Comparison of ENCODE assay signal across 37 cellular contexts in the genomic region with DNA sequence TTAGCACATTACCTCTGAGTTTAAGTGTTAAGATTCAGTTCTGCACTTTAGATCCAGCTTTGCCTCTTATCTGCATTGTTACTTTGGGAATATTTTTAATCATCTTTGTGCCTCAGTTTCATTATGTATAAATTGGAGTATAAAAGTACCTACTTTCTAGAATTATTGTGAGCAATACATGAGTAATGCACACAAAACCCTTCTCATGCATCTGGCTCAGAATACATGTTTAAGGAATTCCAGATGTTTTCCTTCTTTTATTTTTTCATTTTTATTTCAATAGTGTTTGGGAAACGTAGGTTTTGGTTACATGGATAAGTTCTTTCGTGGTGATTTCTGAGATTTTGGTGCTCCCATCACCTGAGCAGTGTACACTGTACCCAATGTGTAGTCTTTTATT. TPM values are rescaled to one million over a fixed set of nuclear protein-coding genes. Genes with fewer than 3 reads are reported as not detected.
"Had no signal": no experiment of that assay in that cellular context is flagged by ENCODE, and none has a peak within 500 bp of the region (broad histone marks: within the 10 kb centered on the region; RNA-seq: fewer than 3 reads in every experiment).

No MANE protein-coding gene starts in this region.

- H3K4me2 ChIP-seq: hepatocyte had no signal

- DNase-seq: activated CD4-positive, alpha-beta T cell treated with anti-CD3 and anti-CD28 coated beads, Interleukin-2, amount 10 ng/mL, durations not matched to agents 7 days and 5 days; activated CD8-positive, alpha-beta memory T cell treated with anti-CD3 and anti-CD28 coated beads, Interleukin-2, amount 10 ng/mL, durations not matched to agents 7 days and 5 days; activated CD8-positive, alpha-beta T cell treated with anti-CD3 and anti-CD28 coated beads for 36 hours; activated effector memory CD4-positive, alpha-beta T cell treated with anti-CD3 and anti-CD28 coated beads, Interleukin-2, amount 50 U/mL, for 16 hours; activated naive CD4-positive, alpha-beta T cell treated with anti-CD3 and anti-CD28 coated beads, Interleukin-2, amount 10 ng/mL, durations not matched to agents 7 days and 5 days; activated naive CD8-positive, alpha-beta T cell treated with anti-CD3 and anti-CD28 coated beads, Interleukin-2, amount 50 U/mL, for 24 hours; activated T-cell treated with anti-CD3 and anti-CD28 coated beads for 4 hours; anterior cingulate cortex; body of pancreas; dermis blood vessel endothelial cell; effector memory CD4-positive, alpha-beta T cell; glutamatergic neuron; immature natural killer cell; lower lobe of right lung; naive B cell; posterior cingulate gyrus; right lobe of liver; small intestine; stimulated activated CD4-positive, alpha-beta T cell treated with anti-CD3 and anti-CD28 coated beads, Interleukin-15, amount 100 ng/mL, for 24 hours; stomach had no signal

- H3K27ac Mint-ChIP-seq: activated CD4-positive, alpha-beta T cell treated with anti-CD3 and anti-CD28 coated beads, Interleukin-2, amount 10 ng/mL, durations not matched to agents 7 days and 5 days; activated CD8-positive, alpha-beta memory T cell treated with anti-CD3 and anti-CD28 coated beads, Interleukin-2, amount 10 ng/mL, durations not matched to agents 7 days and 5 days; activated CD8-positive, alpha-beta T cell treated with anti-CD3 and anti-CD28 coated beads for 36 hours; activated naive CD4-positive, alpha-beta T cell treated with anti-CD3 and anti-CD28 coated beads, Interleukin-2, amount 10 ng/mL, durations not matched to agents 7 days and 5 days; activated naive CD8-positive, alpha-beta T cell treated with anti-CD3 and anti-CD28 coated beads, Interleukin-2, amount 50 U/mL, for 24 hours; immature natural killer cell; stimulated activated memory B cell treated with anti-CD40 and anti-IgM and Interleukin-4, amounts not matched to agents 10 μg/mL and 1 μg/mL and 100 μg/mL, for 72 hours had no signal

- H3K4me1 ChIP-seq: body of pancreas, lower lobe of right lung, stomach, suprapubic skin, tibial nerve had no signal

- H3K4me3 Mint-ChIP-seq: activated CD4-positive, alpha-beta T cell treated with anti-CD3 and anti-CD28 coated beads, Interleukin-2, amount 10 ng/mL, durations not matched to agents 7 days and 5 days; activated CD8-positive, alpha-beta memory T cell treated with anti-CD3 and anti-CD28 coated beads, Interleukin-2, amount 10 ng/mL, durations not matched to agents 7 days and 5 days; activated CD8-positive, alpha-beta T cell treated with anti-CD3 and anti-CD28 coated beads for 36 hours; activated naive CD4-positive, alpha-beta T cell treated with anti-CD3 and anti-CD28 coated beads, Interleukin-2, amount 10 ng/mL, durations not matched to agents 7 days and 5 days; activated naive CD8-positive, alpha-beta T cell treated with anti-CD3 and anti-CD28 coated beads, Interleukin-2, amount 50 U/mL, for 24 hours; immature natural killer cell; naive B cell; stimulated activated memory B cell treated with anti-CD40 and anti-IgM and Interleukin-4, amounts not matched to agents 10 μg/mL and 1 μg/mL and 100 μg/mL, for 72 hours had no signal

- ATAC-seq: activated CD4-positive, CD25-positive, alpha-beta regulatory T cell treated with anti-CD3 and anti-CD28 coated beads, Interleukin-2, amount 50 U/mL, for 24 hours; activated CD8-positive, alpha-beta memory T cell treated with anti-CD3 and anti-CD28 coated beads, Interleukin-2, amount 10 ng/mL, durations not matched to agents 7 days and 5 days; activated CD8-positive, alpha-beta T cell treated with anti-CD3 and anti-CD28 coated beads for 36 hours; activated naive CD8-positive, alpha-beta T cell treated with anti-CD3 and anti-CD28 coated beads, Interleukin-2, amount 50 U/mL, for 24 hours; body of pancreas; esophagus mucosa; left lobe of liver; lower lobe of right lung; right lobe of liver; stimulated activated memory B cell treated with anti-CD40 and anti-IgM and Interleukin-4, amounts not matched to agents 10 μg/mL and 1 μg/mL and 100 μg/mL, for 72 hours had no signal

- H3K27me3 ChIP-seq: body of pancreas, cardiac muscle cell, hepatocyte, right lobe of liver, stomach, suprapubic skin, tibial nerve had no signal

- H3K36me3 Mint-ChIP-seq: activated CD8-positive, alpha-beta memory T cell treated with anti-CD3 and anti-CD28 coated beads, Interleukin-2, amount 10 ng/mL, durations not matched to agents 7 days and 5 days; activated naive CD4-positive, alpha-beta T cell treated with anti-CD3 and anti-CD28 coated beads, Interleukin-2, amount 10 ng/mL, durations not matched to agents 7 days and 5 days; naive B cell; stimulated activated memory B cell treated with anti-CD40 and anti-IgM and Interleukin-4, amounts not matched to agents 10 μg/mL and 1 μg/mL and 100 μg/mL, for 72 hours had no signal

- H3K4me3 ChIP-seq: body of pancreas, cardiac muscle cell, hepatocyte, lower lobe of right lung, right lobe of liver, stomach, suprapubic skin, tibial nerve had no signal

- H3K27me3 Mint-ChIP-seq: activated CD8-positive, alpha-beta memory T cell treated with anti-CD3 and anti-CD28 coated beads, Interleukin-2, amount 10 ng/mL, durations not matched to agents 7 days and 5 days; activated naive CD4-positive, alpha-beta T cell treated with anti-CD3 and anti-CD28 coated beads, Interleukin-2, amount 10 ng/mL, durations not matched to agents 7 days and 5 days had no signal

- H3K9me3 ChIP-seq: body of pancreas, lower lobe of right lung, right lobe of liver, stomach, suprapubic skin, tibial nerve had no signal

- H3K27ac ChIP-seq: body of pancreas, cardiac muscle cell, hepatocyte, lower lobe of right lung, right lobe of liver, stomach, suprapubic skin, tibial nerve had no signal

- H3K4me1 Mint-ChIP-seq: activated CD4-positive, alpha-beta T cell treated with anti-CD3 and anti-CD28 coated beads, Interleukin-2, amount 10 ng/mL, durations not matched to agents 7 days and 5 days; activated CD8-positive, alpha-beta memory T cell treated with anti-CD3 and anti-CD28 coated beads, Interleukin-2, amount 10 ng/mL, durations not matched to agents 7 days and 5 days; activated naive CD4-positive, alpha-beta T cell treated with anti-CD3 and anti-CD28 coated beads, Interleukin-2, amount 10 ng/mL, durations not matched to agents 7 days and 5 days; activated naive CD8-positive, alpha-beta T cell treated with anti-CD3 and anti-CD28 coated beads, Interleukin-2, amount 50 U/mL, for 24 hours; naive B cell; stimulated activated memory B cell treated with anti-CD40 and anti-IgM and Interleukin-4, amounts not matched to agents 10 μg/mL and 1 μg/mL and 100 μg/mL, for 72 hours had no signal

- H3K79me2 ChIP-seq: hepatocyte had no signal

- H3K36me3 ChIP-seq: cardiac muscle cell, lower lobe of right lung, stomach, suprapubic skin, tibial nerve had no signal

- H2AFZ ChIP-seq: hepatocyte had no signal

- H3K9me3 Mint-ChIP-seq: activated CD4-positive, alpha-beta T cell treated with anti-CD3 and anti-CD28 coated beads, Interleukin-2, amount 10 ng/mL, durations not matched to agents 7 days and 5 days; activated CD8-positive, alpha-beta T cell treated with anti-CD3 and anti-CD28 coated beads for 36 hours; activated naive CD4-positive, alpha-beta T cell treated with anti-CD3 and anti-CD28 coated beads, Interleukin-2, amount 10 ng/mL, durations not matched to agents 7 days and 5 days; activated naive CD8-positive, alpha-beta T cell treated with anti-CD3 and anti-CD28 coated beads, Interleukin-2, amount 50 U/mL, for 24 hours; stimulated activated memory B cell treated with anti-CD40 and anti-IgM and Interleukin-4, amounts not matched to agents 10 μg/mL and 1 μg/mL and 100 μg/mL, for 72 hours had no signal

RNA-seq across cellular contexts. Expression of a gene that starts 14.2 kb away (rescaled TPM):
- total RNA-seq: activated CD4-positive, alpha-beta T cell treated with anti-CD3 and anti-CD28 coated beads, Interleukin-2, amount 10 ng/mL, durations not matched to agents 7 days and 5 days; activated CD8-positive, alpha-beta memory T cell treated with anti-CD3 and anti-CD28 coated beads, Interleukin-2, amount 10 ng/mL, durations not matched to agents 7 days and 5 days; activated CD8-positive, alpha-beta T cell treated with anti-CD3 and anti-CD28 coated beads for 36 hours; body of pancreas; cardiac muscle cell; dermis blood vessel endothelial cell; endothelial cell of umbilical vein; esophagus mucosa; frontal cortex; kidney epithelial cell; lower lobe of right lung; mesenteric fat pad; omental fat pad; stomach; T-helper 2 cell treated with Interferon-gamma antibody and Interleukin-4, amounts not matched to agents 100 ng/mL and 5 ng/mL, for 36 hours; tibial nerve; urinary bladder had no signal
- polyA plus RNA-seq: cardiac muscle cell, endothelial cell of umbilical vein, immature natural killer cell, neural cell had no signal

RNA-seq across cellular contexts. Expression of a gene that starts 49.6 kb away (rescaled TPM):
- total RNA-seq: activated CD4-positive, alpha-beta T cell treated with anti-CD3 and anti-CD28 coated beads, Interleukin-2, amount 10 ng/mL, durations not matched to agents 7 days and 5 days; activated CD8-positive, alpha-beta memory T cell treated with anti-CD3 and anti-CD28 coated beads, Interleukin-2, amount 10 ng/mL, durations not matched to agents 7 days and 5 days; activated CD8-positive, alpha-beta T cell treated with anti-CD3 and anti-CD28 coated beads for 36 hours; dermis blood vessel endothelial cell; endothelial cell of umbilical vein; kidney epithelial cell; mesenteric fat pad; mucosa of gallbladder; omental fat pad; T-helper 2 cell treated with Interferon-gamma antibody and Interleukin-4, amounts not matched to agents 100 ng/mL and 5 ng/mL, for 36 hours; tibial nerve had no signal
- polyA plus RNA-seq: endothelial cell of umbilical vein, immature natural killer cell had no signal
